ENCODE assay signal across 15 cellular contexts in the genomic region with DNA sequence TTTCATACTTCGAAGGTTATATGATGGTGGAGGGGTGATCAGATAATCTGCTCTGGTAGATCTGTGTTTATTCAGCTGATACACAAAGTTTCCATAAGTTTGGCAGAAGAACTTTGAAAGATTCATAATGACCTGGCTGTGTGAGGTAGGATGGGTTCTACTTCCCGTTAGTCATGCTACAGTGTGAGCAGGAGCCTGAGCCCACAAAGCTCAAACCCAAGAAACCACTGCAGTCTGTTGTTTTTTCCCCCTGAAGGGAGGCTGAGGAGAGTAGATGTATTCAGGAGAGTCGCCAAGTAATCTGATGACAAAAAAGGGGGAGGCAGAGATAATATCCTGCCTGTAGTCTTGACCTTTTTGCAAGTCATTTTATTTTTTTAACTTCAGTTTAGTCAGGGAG. TPM values are rescaled to one million over a fixed set of nuclear protein-coding genes. Genes with fewer than 3 reads are reported as not detected.
DNase-seq lines count a peak whose midpoint lies in the region; ATAC-seq and TF ChIP-seq lines count a peak whose summit lies in the region.
"Had no signal": no experiment of that assay in that cellular context is flagged by ENCODE, and none has a peak within 500 bp of the region (broad histone marks: within the 10 kb centered on the region; RNA-seq: fewer than 3 reads in every experiment).

No MANE protein-coding gene starts in this region.

- peaks cover 22% of the 10 kb centered on the region for H3K4me1 Mint-ChIP-seq in activated T-helper 1 cell treated with anti-CD3 and anti-CD28 coated beads, Interleukin-12 subunit alpha, Interleukin-12 subunit beta, Interleukin-2, Interleukin-4 antibody, amounts not matched to agents 30 ng/mL and 10 ng/mL and 1 ng/mL, durations not matched to agents 14 hours and 24 hours and 36 hours (ENCODE audit: low read depth)
- peaks cover 13% of the 10 kb centered on the region for H3K4me1 Mint-ChIP-seq in stimulated activated naive CD8-positive, alpha-beta T cell treated with anti-CD3 and anti-CD28 coated beads, Interleukin-15, amount 100 ng/mL, for 72 hours

- no peak for TF ChIP-seq CTCF in fibroblast of the aortic adventitia (IDR thresholded peaks at IDR 0.05; ENCODE audit: insufficient read depth, low read length)

- no peaks in the 10 kb centered on the region for H3K36me3 Mint-ChIP-seq in activated T-helper 1 cell treated with anti-CD3 and anti-CD28 coated beads, Interleukin-12 subunit alpha, Interleukin-12 subunit beta, Interleukin-2, Interleukin-4 antibody, amounts not matched to agents 30 ng/mL and 10 ng/mL and 1 ng/mL, durations not matched to agents 14 hours and 24 hours and 36 hours (ENCODE audit: low read depth)

- H3K4me3 ChIP-seq in fibroblast of the aortic adventitia (ENCODE audit: low read depth, low read length) = no peak overlapping the region
- H3K4me3 ChIP-seq: GM12878, stomach had no signal

- peak overlapping the region; percentile 2 for H3K4me3 Mint-ChIP-seq in activated T-helper 1 cell treated with anti-CD3 and anti-CD28 coated beads, Interleukin-12 subunit alpha, Interleukin-12 subunit beta, Interleukin-2, Interleukin-4 antibody, amounts not matched to agents 30 ng/mL and 10 ng/mL and 1 ng/mL, durations not matched to agents 14 hours and 24 hours and 36 hours
- peak overlapping the region in 1 of 2 donors; percentile 8 for H3K4me3 Mint-ChIP-seq in stimulated activated naive CD8-positive, alpha-beta T cell treated with anti-CD3 and anti-CD28 coated beads, Interleukin-15, amount 100 ng/mL, for 72 hours

- DNase-seq in stimulated activated CD4-positive, alpha-beta T cell treated with anti-CD3 and anti-CD28 coated beads, Interleukin-1b, Interleukin-23, amount 100 ng/mL, for 48 hours = peak; percentile 20
- no peak for DNase-seq in stimulated activated CD4-positive, alpha-beta T cell treated with anti-CD3 and anti-CD28 coated beads, Interleukin-2, amount 100 ng/mL, for 48 hours
- peak; percentile 12 for DNase-seq in activated T-helper 1 cell treated with anti-CD3 and anti-CD28 coated beads, Interleukin-12 subunit alpha, Interleukin-12 subunit beta, Interleukin-2, Interleukin-4 antibody, amounts not matched to agents 30 ng/mL and 10 ng/mL and 1 ng/mL, durations not matched to agents 14 hours and 24 hours and 36 hours (ENCODE audit: low spot score)
- DNase-seq in fibroblast of the aortic adventitia (ENCODE audit: low read depth) (peak; percentile 34), mesenteric fat pad (ENCODE audit: low spot score) (no peak), cortex of kidney (lab: John Stamatoyannopoulos, UW) (no peak)
- DNase-seq in stimulated activated naive CD8-positive, alpha-beta T cell treated with anti-CD3 and anti-CD28 coated beads, Interleukin-15, amount 100 ng/mL, for 72 hours = peak in 1 of 2 donors; percentile 55
- DNase-seq: AML-193, DMS53, mesendoderm, NCI-H446, posterior cingulate gyrus, stomach had no signal

- no peaks in the 10 kb centered on the region for H3K9me3 Mint-ChIP-seq in activated T-helper 1 cell treated with anti-CD3 and anti-CD28 coated beads, Interleukin-12 subunit alpha, Interleukin-12 subunit beta, Interleukin-2, Interleukin-4 antibody, amounts not matched to agents 30 ng/mL and 10 ng/mL and 1 ng/mL, durations not matched to agents 14 hours and 24 hours and 36 hours
- peaks cover 0 to 5% of the 10 kb centered on the region in 2 donors for H3K9me3 Mint-ChIP-seq in stimulated activated naive CD8-positive, alpha-beta T cell treated with anti-CD3 and anti-CD28 coated beads, Interleukin-15, amount 100 ng/mL, for 72 hours

- ATAC-seq in stimulated activated naive CD8-positive, alpha-beta T cell treated with anti-CD3 and anti-CD28 coated beads, Interleukin-15, amount 100 ng/mL, for 72 hours = peak; percentile 100
- ATAC-seq in HG03520 (IDR thresholded peaks at IDR 0.05; ENCODE audit: unreplicated experiment) = no peak
- ATAC-seq: GM12878 had no signal

- intact Hi-C loops in activated T-helper 1 cell treated with anti-CD3 and anti-CD28 coated beads, Interleukin-12 subunit alpha, Interleukin-12 subunit beta, Interleukin-2, Interleukin-4 antibody, amounts not matched to agents 30 ng/mL and 10 ng/mL and 1 ng/mL, durations not matched to agents 14 hours and 24 hours and 36 hours (cut with micrococcal nuclease) = loop anchor here (1.0 to 5.0 kb wide), 6 partner anchors 18 to 193 kb away; a partner anchor contains a TSS

- peaks cover 6% of the 10 kb centered on the region for H3K27me3 Mint-ChIP-seq in activated T-helper 1 cell treated with anti-CD3 and anti-CD28 coated beads, Interleukin-12 subunit alpha, Interleukin-12 subunit beta, Interleukin-2, Interleukin-4 antibody, amounts not matched to agents 30 ng/mL and 10 ng/mL and 1 ng/mL, durations not matched to agents 14 hours and 24 hours and 36 hours (ENCODE audit: insufficient read depth)
- peaks cover 25% of the 10 kb centered on the region for H3K27me3 Mint-ChIP-seq in stimulated activated naive CD8-positive, alpha-beta T cell treated with anti-CD3 and anti-CD28 coated beads, Interleukin-15, amount 100 ng/mL, for 72 hours

- H3K27ac Mint-ChIP-seq in activated T-helper 1 cell treated with anti-CD3 and anti-CD28 coated beads, Interleukin-12 subunit alpha, Interleukin-12 subunit beta, Interleukin-2, Interleukin-4 antibody, amounts not matched to agents 30 ng/mL and 10 ng/mL and 1 ng/mL, durations not matched to agents 14 hours and 24 hours and 36 hours = peak overlapping the region; percentile 71
- no peak overlapping the region for H3K27ac Mint-ChIP-seq in stimulated activated naive CD8-positive, alpha-beta T cell treated with anti-CD3 and anti-CD28 coated beads, Interleukin-15, amount 100 ng/mL, for 72 hours

RNA-seq across cellular contexts. Expression of a gene that starts 52.8 kb away (rescaled TPM):
- total RNA-seq in activated T-helper 1 cell treated with anti-CD3 and anti-CD28 coated beads, Interleukin-12 subunit alpha, Interleukin-12 subunit beta, Interleukin-2, Interleukin-4 antibody, amounts not matched to agents 30 ng/mL and 10 ng/mL and 1 ng/mL, durations not matched to agents 14 hours and 24 hours and 36 hours = 10.0 and 11.3 TPM in 2 replicates
- 39.0 and 64.4 TPM in 2 replicates for total RNA-seq in fibroblast of the aortic adventitia (ENCODE audit: low replicate concordance)
- 50.2 TPM for total RNA-seq in mesenteric fat pad

Comparison
In these comparisons a context has a peak if more than half of its experiments do, and no peak if none do; other contexts are left out.
1. DNase-seq: peak in stimulated activated CD4-positive, alpha-beta T cell treated with anti-CD3 and anti-CD28 coated beads, Interleukin-1b, Interleukin-23, amount 100 ng/mL, for 48 hours (single experiment), activated T-helper 1 cell treated with anti-CD3 and anti-CD28 coated beads, Interleukin-12 subunit alpha, Interleukin-12 subunit beta, Interleukin-2, Interleukin-4 antibody, amounts not matched to agents 30 ng/mL and 10 ng/mL and 1 ng/mL, durations not matched to agents 14 hours and 24 hours and 36 hours (single experiment) and fibroblast of the aortic adventitia (single experiment); none in stimulated activated CD4-positive, alpha-beta T cell treated with anti-CD3 and anti-CD28 coated beads, Interleukin-2, amount 100 ng/mL, for 48 hours (0 of 2), mesenteric fat pad (single experiment) and cortex of kidney (single experiment).